In genomic region chr20:32231847-32232246, GRCh38 we compare ENCODE assay signal across 12 cellular contexts. TPM values are rescaled to one million over a fixed set of nuclear protein-coding genes. Genes with fewer than 3 reads are reported as not detected.
DNase-seq lines count a peak whose midpoint lies in the region; ATAC-seq and TF ChIP-seq lines count a peak whose summit lies in the region.
"Had no signal": no experiment of that assay in that cellular context is flagged by ENCODE, and none has a peak within 500 bp of the region (broad histone marks: within the 10 kb centered on the region; RNA-seq: fewer than 3 reads in every experiment).

No MANE protein-coding gene starts in this region.

- peaks cover 24 to 27% (median 26%) of the 10 kb centered on the region in 3 donors for H3K4me1 Mint-ChIP-seq in CD8-positive, alpha-beta memory T cell
- H3K4me1 Mint-ChIP-seq in T-cell = peaks cover 18 to 26% (median 21%) of the 10 kb centered on the region in 3 donors
- H3K4me1 Mint-ChIP-seq in activated naive CD8-positive, alpha-beta T cell treated with anti-CD3 and anti-CD28 coated beads, Interleukin-2, amount 10 ng/mL, durations not matched to agents 7 days and 5 days = peaks cover 19% of the 10 kb centered on the region
- peaks cover 6% of the 10 kb centered on the region for H3K4me1 Mint-ChIP-seq in nephron

- POLR2A ChIA-PET in CD8-positive, alpha-beta memory T cell (lab: Charles Lee) = no interaction called here
- POLR2A ChIA-PET in T-cell (lab: Charles Lee) = no interaction called here
- POLR2A ChIA-PET in activated naive CD8-positive, alpha-beta T cell treated with anti-CD3 and anti-CD28 coated beads, Interleukin-2, amount 10 ng/mL, durations not matched to agents 7 days and 5 days (lab: Charles Lee) = interaction anchor here (0.7 kb wide), 1 partner anchor 32 kb away, joined by 3 read pairs; no protein-coding TSS in a partner anchor

- no peaks in the 10 kb centered on the region for H3K9me3 Mint-ChIP-seq in CD8-positive, alpha-beta memory T cell
- H3K9me3 Mint-ChIP-seq in T-cell = no peaks in the 10 kb centered on the region
- H3K9me3 Mint-ChIP-seq in activated naive CD8-positive, alpha-beta T cell treated with anti-CD3 and anti-CD28 coated beads, Interleukin-2, amount 10 ng/mL, durations not matched to agents 7 days and 5 days = no peaks in the 10 kb centered on the region
- no peaks in the 10 kb centered on the region for H3K9me3 Mint-ChIP-seq in nephron

- peaks cover 0 to 2% of the 10 kb centered on the region in 2 donors for H3K27me3 Mint-ChIP-seq in CD8-positive, alpha-beta memory T cell
- H3K27me3 Mint-ChIP-seq in T-cell (no peaks in the 10 kb centered on the region), nephron (ENCODE audit: low read depth) (no peaks in the 10 kb centered on the region)
- H3K27me3 Mint-ChIP-seq in activated naive CD8-positive, alpha-beta T cell treated with anti-CD3 and anti-CD28 coated beads, Interleukin-2, amount 10 ng/mL, durations not matched to agents 7 days and 5 days = no peaks in the 10 kb centered on the region

- peak overlapping the region; percentile 88 to 100 (median 98) for H3K27ac Mint-ChIP-seq in CD8-positive, alpha-beta memory T cell
- H3K27ac Mint-ChIP-seq in T-cell (peak overlapping the region; percentile 97 to 99), nephron (peak overlapping the region; percentile 84 to 97 (median 93))
- H3K27ac Mint-ChIP-seq in activated naive CD8-positive, alpha-beta T cell treated with anti-CD3 and anti-CD28 coated beads, Interleukin-2, amount 10 ng/mL, durations not matched to agents 7 days and 5 days = peak overlapping the region; percentile 93

- DNase-seq in CD8-positive, alpha-beta memory T cell = peak in 4 of 5 donors; percentile 27 to 53 (median 40)
- DNase-seq in T-cell (peak in 32 of 34 experiments; percentile 1 to 50 (median 22)), G401 (ENCODE audit: low spot score) (no peak), BE2C (no peak)
- no peak for DNase-seq in activated naive CD8-positive, alpha-beta T cell treated with anti-CD3 and anti-CD28 coated beads, Interleukin-2, amount 10 ng/mL, durations not matched to agents 7 days and 5 days
- DNase-seq: DMS53, foreskin fibroblast, PC-9, stomach had no signal

- H3K4me3 ChIP-seq in CD8-positive, alpha-beta memory T cell (ENCODE audit: low read length) = no peak overlapping the region
- no peak overlapping the region for H3K4me3 ChIP-seq in BE2C (ENCODE audit: low read depth, low read length)
- H3K4me3 ChIP-seq: PC-9, stomach had no signal

- H3K4me3 Mint-ChIP-seq in CD8-positive, alpha-beta memory T cell = peak overlapping the region in 6 of 7 donors; percentile 46 to 79 (median 70)
- H3K4me3 Mint-ChIP-seq in T-cell (peak overlapping the region in 1 of 3 donors; percentile 60), nephron (no peak overlapping the region)
- peak overlapping the region; percentile 61 for H3K4me3 Mint-ChIP-seq in activated naive CD8-positive, alpha-beta T cell treated with anti-CD3 and anti-CD28 coated beads, Interleukin-2, amount 10 ng/mL, durations not matched to agents 7 days and 5 days

- H3K36me3 Mint-ChIP-seq in CD8-positive, alpha-beta memory T cell = peaks cover 4 to 84% (median 25%) of the 10 kb centered on the region in 3 donors
- H3K36me3 Mint-ChIP-seq in T-cell = peaks cover 53% of the 10 kb centered on the region
- H3K36me3 Mint-ChIP-seq in activated naive CD8-positive, alpha-beta T cell treated with anti-CD3 and anti-CD28 coated beads, Interleukin-2, amount 10 ng/mL, durations not matched to agents 7 days and 5 days = peaks cover 54% of the 10 kb centered on the region
- peaks cover 70% of the 10 kb centered on the region for H3K36me3 Mint-ChIP-seq in nephron (ENCODE audit: low read depth)

- TF ChIP-seq CTCF in nephron (IDR thresholded peaks at IDR 0.05; ENCODE audit: unreplicated experiment in 3 of 3) (no peak), BE2C (IDR thresholded peaks at IDR 0.05; ENCODE audit: low read depth, low read length) (no peak)

- CTCF ChIA-PET in CD8-positive, alpha-beta memory T cell (lab: Charles Lee) = interaction anchor here (1.1 to 1.5 kb wide), 3 partner anchors 12 to 48 kb away, joined by 3 read pairs; no protein-coding TSS in a partner anchor
- CTCF ChIA-PET in T-cell (lab: Charles Lee) = interaction anchor here in 1 of 2 donors (0.5 kb wide), 1 partner anchor 17 kb away, joined by 5 read pairs; no protein-coding TSS in a partner anchor

- peaks cover 39% of the 10 kb centered on the region for H3K36me3 ChIP-seq in CD8-positive, alpha-beta memory T cell (ENCODE audit: insufficient read depth, low read length)
- H3K36me3 ChIP-seq in BE2C = peaks cover 67% of the 10 kb centered on the region

- no peaks in the 10 kb centered on the region for H3K9me3 ChIP-seq in CD8-positive, alpha-beta memory T cell (ENCODE audit: low read length)
- no peaks in the 10 kb centered on the region for H3K9me3 ChIP-seq in BE2C
- H3K9me3 ChIP-seq: stomach had no signal

- ATAC-seq in T-cell (replicated peaks in 1 of 4) (peak; percentile 87 to 98 (median 97)), GM21619 (IDR thresholded peaks at IDR 0.05; ENCODE audit: unreplicated experiment) (no peak), GM21528 (IDR thresholded peaks at IDR 0.05; ENCODE audit: low FRiP score, unreplicated experiment) (no peak)
- peak; percentile 95 for ATAC-seq in activated naive CD8-positive, alpha-beta T cell treated with anti-CD3 and anti-CD28 coated beads, Interleukin-2, amount 10 ng/mL, durations not matched to agents 7 days and 5 days (ENCODE audit: low read depth)

- in situ Hi-C loops in G401 (cut with HindIII; ENCODE audit: low sequenced_read_pairs) = no loop called here

- H3K4me1 ChIP-seq in CD8-positive, alpha-beta memory T cell (ENCODE audit: insufficient read depth, low read length) = peaks cover 17% of the 10 kb centered on the region
- H3K4me1 ChIP-seq in BE2C = 0 out of 2 replicates have a peak, but pooled peaks cover 1% of the 10 kb centered on the region

- no peak overlapping the region for H3K27ac ChIP-seq in CD8-positive, alpha-beta memory T cell (ENCODE audit: low read depth, low read length)
- H3K27ac ChIP-seq: PC-9, stomach had no signal

- no peaks in the 10 kb centered on the region for H3K27me3 ChIP-seq in CD8-positive, alpha-beta memory T cell (ENCODE audit: insufficient read depth, low read length, poor library complexity, severe bottlenecking)
- H3K27me3 ChIP-seq in BE2C = no peaks in the 10 kb centered on the region
- H3K27me3 ChIP-seq: stomach had no signal

RNA-seq across cellular contexts. Expression of gene POFUT1, which starts 24.2 kb away (rescaled TPM):
- 10 to 100 TPM; 87.1 to 88.8 TPM for total RNA-seq in CD8-positive, alpha-beta memory T cell
- polyA plus RNA-seq in CD8-positive, alpha-beta memory T cell = 15.8 TPM
- 10 to 100 TPM; 13.2 to 20.6 (median 17.7) TPM for total RNA-seq in T-cell
- 10 to 100 TPM; 23.9 to 24.2 TPM for total RNA-seq in activated naive CD8-positive, alpha-beta T cell treated with anti-CD3 and anti-CD28 coated beads, Interleukin-2, amount 10 ng/mL, durations not matched to agents 7 days and 5 days
- 26.9 and 27.4 TPM in 2 replicates for total RNA-seq in G401 (2014; rRNA removed; shearing (Covaris generic))
- 18.2 TPM for polyA plus RNA-seq in BE2C (2012; ENCODE audit: insufficient read depth, insufficient read length, low read depth)

RNA-seq across cellular contexts. Expression of gene PLAGL2, which starts 24.3 kb away (rescaled TPM):
- 100 to 1,000 TPM; 120 to 121 TPM for total RNA-seq in CD8-positive, alpha-beta memory T cell
- 4.4 TPM for polyA plus RNA-seq in CD8-positive, alpha-beta memory T cell
- 10 to 100 TPM; 12.6 to 18.2 (median 16.3) TPM for total RNA-seq in T-cell
- total RNA-seq in activated naive CD8-positive, alpha-beta T cell treated with anti-CD3 and anti-CD28 coated beads, Interleukin-2, amount 10 ng/mL, durations not matched to agents 7 days and 5 days = 10 to 100 TPM; 20.4 to 20.8 TPM
- total RNA-seq in G401 (2014; rRNA removed; shearing (Covaris generic)) = 1.3 and 3.6 TPM in 2 replicates
- 15.5 TPM for polyA plus RNA-seq in BE2C (2012; ENCODE audit: insufficient read depth, insufficient read length, low read depth)

RNA-seq across cellular contexts. Expression of gene KIF3B, which starts 45.6 kb away (rescaled TPM):
- total RNA-seq in CD8-positive, alpha-beta memory T cell = 10 to 100 TPM; 61.0 to 61.6 TPM
- 5.7 TPM for polyA plus RNA-seq in CD8-positive, alpha-beta memory T cell
- total RNA-seq in T-cell = 10 to 100 TPM; 11.3 to 14.6 (median 13.6) TPM
- 10 to 100 TPM; 14.3 to 14.4 TPM for total RNA-seq in activated naive CD8-positive, alpha-beta T cell treated with anti-CD3 and anti-CD28 coated beads, Interleukin-2, amount 10 ng/mL, durations not matched to agents 7 days and 5 days
- total RNA-seq in G401 (2014; rRNA removed; shearing (Covaris generic)) = 14.6 and 19.1 TPM in 2 replicates
- polyA plus RNA-seq in BE2C (2012; ENCODE audit: insufficient read depth, insufficient read length, low read depth) = 24.0 TPM

Comparison
In these comparisons a context has a peak if more than half of its experiments do, and no peak if none do; other contexts are left out.
1. DNase-seq: peak in CD8-positive, alpha-beta memory T cell (4 of 5) and T-cell (32 of 34); none in activated naive CD8-positive, alpha-beta T cell treated with anti-CD3 and anti-CD28 coated beads, Interleukin-2, amount 10 ng/mL, durations not matched to agents 7 days and 5 days (single experiment), G401 (single experiment) and BE2C (single experiment).
2. H3K4me3 Mint-ChIP-seq: peak in CD8-positive, alpha-beta memory T cell (6 of 7) and activated naive CD8-positive, alpha-beta T cell treated with anti-CD3 and anti-CD28 coated beads, Interleukin-2, amount 10 ng/mL, durations not matched to agents 7 days and 5 days (single experiment); none in nephron (0 of 3).
3. ATAC-seq: peak in T-cell (4 of 4) and activated naive CD8-positive, alpha-beta T cell treated with anti-CD3 and anti-CD28 coated beads, Interleukin-2, amount 10 ng/mL, durations not matched to agents 7 days and 5 days (single experiment); none in GM21619 (single experiment) and GM21528 (single experiment).
4. RNA of gene PLAGL2, which starts 24.3 kb away (total RNA-seq): 120 to 121 TPM in CD8-positive, alpha-beta memory T cell; 20.4 to 20.8 TPM in activated naive CD8-positive, alpha-beta T cell treated with anti-CD3 and anti-CD28 coated beads, Interleukin-2, amount 10 ng/mL, durations not matched to agents 7 days and 5 days, 12.6 to 18.2 TPM in T-cell and 1.3 to 3.6 TPM in G401; every median in the first group is over 4 times any median in the second.
5. Peak in every context shown above with its lines, with median percentiles within 50 percentile points of each other: H3K27ac Mint-ChIP-seq.